ENCODE assay signal across 1 cellular context in the genomic region with DNA sequence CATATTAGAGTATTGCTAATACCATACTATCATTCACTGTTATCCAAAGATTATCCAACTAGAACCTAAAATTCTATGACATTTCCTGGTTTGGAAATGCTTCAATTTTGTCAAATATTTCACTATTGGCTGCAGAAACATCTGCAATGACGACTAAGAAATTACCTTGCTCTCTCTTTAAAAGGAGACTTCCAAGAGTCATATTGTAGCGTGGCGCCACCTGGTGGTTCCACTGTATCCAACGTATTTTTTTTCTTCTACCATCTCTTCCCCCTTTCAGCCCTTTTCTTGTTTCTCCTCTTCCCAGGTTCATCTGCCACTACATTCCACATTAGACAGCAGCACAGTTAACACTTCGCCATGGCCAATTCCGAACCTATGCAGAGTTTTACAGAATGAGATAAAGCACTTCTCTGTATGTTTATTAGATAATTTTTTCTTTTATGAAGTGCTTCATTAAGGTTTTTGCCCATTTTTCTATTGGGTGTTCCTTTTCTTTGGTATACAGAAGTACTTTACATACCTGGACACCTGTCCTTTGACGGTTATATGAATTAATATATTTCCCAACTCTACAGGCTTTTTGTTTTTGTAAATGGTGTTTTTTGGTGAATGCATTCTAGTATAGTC.
TF ChIP-seq lines count a peak whose summit lies in the region.

No MANE protein-coding gene starts in this region.

TF ChIP-seq in GM23338, 12 proteins besides CTCF, POLR2A, EP300 and RAD21 (continued from another document):
- TF ChIP-seq ZNF462 (CRISPR knock-in tag; IDR thresholded peaks at IDR 0.05) (no peak), CREB1 (CRISPR knock-in tag; IDR thresholded peaks at IDR 0.05; ENCODE audit: low read depth) (no peak)
